ENCODE assay signal across 8 cellular contexts in the genomic region with DNA sequence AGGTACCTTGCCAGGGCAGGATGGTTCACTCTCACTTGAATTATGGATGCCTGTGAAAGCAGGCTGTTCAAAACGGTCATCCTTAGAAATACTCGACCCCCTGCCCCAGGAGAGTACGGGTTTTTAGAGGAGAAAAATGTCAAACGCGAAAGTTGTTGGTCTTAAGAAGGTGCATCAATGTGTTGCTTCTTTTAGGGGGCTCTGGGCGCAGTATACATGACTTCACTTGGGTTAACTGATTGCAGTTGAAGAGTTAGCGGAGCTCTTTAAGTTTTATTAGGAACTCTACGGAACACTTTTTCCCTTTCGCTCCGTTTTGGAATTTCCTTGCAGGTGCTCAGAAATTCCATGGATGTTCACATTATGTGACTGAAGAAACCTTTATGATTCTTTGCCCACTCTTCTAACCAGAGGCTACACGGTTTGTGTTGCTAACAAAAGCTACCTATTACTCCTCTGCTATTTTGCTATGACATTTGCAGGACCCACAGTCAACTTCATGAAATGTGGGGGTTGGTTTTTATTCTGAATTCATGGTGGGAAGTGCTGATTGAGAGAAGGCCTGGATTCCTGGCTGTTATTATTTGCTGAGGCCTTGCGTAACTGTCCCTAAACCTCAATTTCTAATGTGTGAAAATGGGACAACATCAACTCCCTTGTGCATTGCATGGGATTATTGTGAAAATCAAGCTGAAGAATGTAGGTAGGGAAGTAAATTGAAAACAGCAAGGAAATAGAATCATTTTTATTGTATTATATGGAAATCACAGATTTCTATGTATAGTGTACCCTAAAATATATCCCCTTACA. TPM values are rescaled to one million over a fixed set of nuclear protein-coding genes. Genes with fewer than 3 reads are reported as not detected.
DNase-seq lines count a peak whose midpoint lies in the region; ATAC-seq and TF ChIP-seq lines count a peak whose summit lies in the region.

No MANE protein-coding gene starts in this region.

- POLR2A ChIA-PET in Caco-2 (lab: Charles Lee): no interaction called here

- no peak for TF ChIP-seq POLR2A in esophagus squamous epithelium (IDR thresholded peaks at IDR 0.05)

- peak overlapping the region; percentile 76 for H3K4me2 ChIP-seq in parathyroid adenoma (ENCODE audit: low read length)

- H3K9ac ChIP-seq in parathyroid adenoma: peak overlapping the region; percentile 61

- peaks cover 12% of the 10 kb centered on the region for H3K27me3 Mint-ChIP-seq in Caco-2 (ENCODE audit: insufficient read depth, unreplicated experiment)

- H3K27ac Mint-ChIP-seq in Caco-2 (ENCODE audit: unreplicated experiment): no peak overlapping the region

- BruUV-seq in Caco-2 (replicated peaks; lab: Mats Ljungman, UMichigan): no TSS peak

- peak overlapping the region; percentile 86 for H3K4me3 Mint-ChIP-seq in Caco-2 (ENCODE audit: unreplicated experiment)

- H3K27ac ChIP-seq in RWPE2 (ENCODE audit: poor library complexity, severe bottlenecking) (no peak overlapping the region), esophagus squamous epithelium (peak overlapping the region in 3 of 4 donors; percentile 65 to 84 (median 81)), parathyroid adenoma (peak overlapping the region; percentile 91)

- peak overlapping the region; percentile 76 for H2AFZ ChIP-seq in parathyroid adenoma

- H3K4me1 Mint-ChIP-seq in Caco-2 (ENCODE audit: low read depth, unreplicated experiment): peaks cover 9% of the 10 kb centered on the region

- H3K4me3 ChIP-seq in Caco-2 (ENCODE audit: low read depth, low read length) (peak overlapping the region; percentile 52), RWPE2 (ENCODE audit: severe bottlenecking) (peak overlapping the region; percentile 50), esophagus squamous epithelium (peak overlapping the region; percentile 46 to 80 (median 58)), parathyroid adenoma (ENCODE audit: low read depth, low read length) (peak overlapping the region; percentile 70)

- intact Hi-C loops in Caco-2 (cut with micrococcal nuclease; ENCODE audit: unreplicated experiment): loop anchor here (5.0 to 10.0 kb wide), 2 partner anchors 86 to 116 kb away; no protein-coding TSS in a partner anchor
- intact Hi-C loops in esophagus squamous epithelium (cut with DNase I): no loop called here

- CTCF ChIA-PET in Caco-2 (lab: Charles Lee): no interaction called here

- peaks cover 25% of the 10 kb centered on the region for H3K79me2 ChIP-seq in parathyroid adenoma

- DNase-seq in Caco-2: no peak
- no peak for DNase-seq in RWPE2 (ENCODE audit: low spot score)
- DNase-seq in esophagus squamous epithelium (lab: John Stamatoyannopoulos, UW): no peak
- DNase-seq in glomerular visceral epithelial cell (ENCODE audit: extremely low spot score): no peak
- DNase-seq in GF-D8 (lab: John Stamatoyannopoulos, UW): no peak
- DNase-seq in HPDE6-E6E7 (ENCODE audit: extremely low spot score): no peak

- no peaks in the 10 kb centered on the region for H3K36me3 ChIP-seq in Caco-2 (ENCODE audit: control insufficient read depth, insufficient read depth, low read length)
- no peaks in the 10 kb centered on the region for H3K36me3 ChIP-seq in RWPE2 (ENCODE audit: low read depth)
- H3K36me3 ChIP-seq in esophagus squamous epithelium: no peaks in the 10 kb centered on the region
- no peaks in the 10 kb centered on the region for H3K36me3 ChIP-seq in parathyroid adenoma (ENCODE audit: control insufficient read depth, insufficient read depth, low read length)

- TF ChIP-seq CTCF in Caco-2 (IDR thresholded peaks at IDR 0.05; ENCODE audit: insufficient read depth in 1 of 2, low read depth in 1 of 2, low read length in 1 of 2, severe bottlenecking in 1 of 2, unreplicated experiment in 1 of 2) (no peak), RWPE2 (IDR thresholded peaks at IDR 0.05; ENCODE audit: poor library complexity, severe bottlenecking) (no peak), esophagus squamous epithelium (IDR thresholded peaks at IDR 0.05) (no peak), parathyroid adenoma (IDR thresholded peaks at IDR 0.05) (no peak)

- H3K27me3 ChIP-seq in Caco-2 (replicated peaks; ENCODE audit: control insufficient read depth, insufficient read depth, low read length): no peaks in the 10 kb centered on the region
- H3K27me3 ChIP-seq in RWPE2 (ENCODE audit: insufficient read depth, poor library complexity, severe bottlenecking): no peaks in the 10 kb centered on the region
- peaks cover 0 to 30% (median 0%) of the 10 kb centered on the region in 4 donors for H3K27me3 ChIP-seq in esophagus squamous epithelium
- no peaks in the 10 kb centered on the region for H3K27me3 ChIP-seq in parathyroid adenoma (ENCODE audit: control insufficient read depth, insufficient read depth, low read length)

- H3K9me3 Mint-ChIP-seq in Caco-2 (ENCODE audit: unreplicated experiment): no peaks in the 10 kb centered on the region

- ATAC-seq in RWPE2 (ENCODE audit: low read depth): no peak
- no peak for ATAC-seq in GM19035 (IDR thresholded peaks at IDR 0.05; ENCODE audit: unreplicated experiment)

- no peaks in the 10 kb centered on the region for H3K36me3 Mint-ChIP-seq in Caco-2 (ENCODE audit: insufficient read depth, unreplicated experiment)

- WGBS in esophagus squamous epithelium, 2 donors: 39 to 45% methylated on average over 9 to 12 of the region's 12 CpGs

- H3K9me3 ChIP-seq in Caco-2 (no peaks in the 10 kb centered on the region), RWPE2 (ENCODE audit: severe bottlenecking) (no peaks in the 10 kb centered on the region), esophagus squamous epithelium (no peaks in the 10 kb centered on the region), parathyroid adenoma (ENCODE audit: control insufficient read depth, low read length) (no peaks in the 10 kb centered on the region)

- peaks cover 6% of the 10 kb centered on the region; the same call in 1 of the 2 replicates for H3K4me1 ChIP-seq in Caco-2
- H3K4me1 ChIP-seq in RWPE2 (ENCODE audit: insufficient read depth, poor library complexity, severe bottlenecking): no peaks in the 10 kb centered on the region
- H3K4me1 ChIP-seq in esophagus squamous epithelium: peaks cover 0 to 16% (median 5%) of the 10 kb centered on the region in 3 donors
- H3K4me1 ChIP-seq in parathyroid adenoma: peaks cover 10% of the 10 kb centered on the region

RNA-seq across cellular contexts. Expression of a gene that starts 0.8 kb away (rescaled TPM):
- total RNA-seq in Caco-2 (2022) (4.6 and 4.8 TPM in 2 replicates), esophagus squamous epithelium (10 to 100 TPM in 1 of 4 donors, 1 to 10 TPM in 2, under 1 TPM in 1; 0.76 to 12.6 (median 3.2) TPM)
